9 cellular contexts compared by ENCODE assay signal in the genomic region with DNA sequence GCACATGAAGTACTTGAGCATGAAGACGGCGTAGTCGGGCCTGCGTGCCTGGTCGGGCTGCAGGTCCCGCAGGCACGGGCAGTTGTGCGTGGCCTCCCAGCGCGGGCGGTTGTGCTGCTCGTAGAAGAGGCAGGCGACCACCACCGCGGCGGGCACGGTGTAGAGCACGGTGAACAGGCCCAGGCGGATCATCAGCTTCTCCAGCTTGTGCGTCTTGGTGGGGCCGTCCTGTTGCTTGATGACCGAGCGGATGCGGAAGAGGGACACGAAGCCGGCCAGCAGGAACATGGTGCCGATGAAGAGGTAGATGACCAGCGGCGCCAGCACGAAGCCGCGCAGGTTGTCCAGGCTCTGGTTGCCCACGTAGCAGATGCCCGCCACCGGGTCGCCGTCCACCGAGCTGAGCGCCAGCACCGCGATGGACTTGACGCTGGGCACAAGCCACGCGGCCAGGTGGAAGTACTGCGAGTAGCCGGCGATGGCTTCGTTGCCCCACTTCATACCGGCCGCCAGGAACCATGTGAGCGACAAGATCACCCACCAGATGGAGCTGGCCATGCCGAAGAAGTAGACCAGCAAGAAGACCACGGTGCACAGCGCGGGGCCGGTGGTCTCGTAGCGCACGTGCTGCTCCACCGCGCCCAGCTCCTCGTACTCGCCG. TPM values are rescaled to one million over a fixed set of nuclear protein-coding genes. Genes with fewer than 3 reads are reported as not detected.
A peak's percentile ranks its signal among the peaks of the same experiment; 100 is the strongest.
DNase-seq lines count a peak whose midpoint lies in the region; ATAC-seq and TF ChIP-seq lines count a peak whose summit lies in the region.
"Had no signal": no experiment of that assay in that cellular context is flagged by ENCODE, and none has a peak within 500 bp of the region (broad histone marks: within the 10 kb centered on the region; RNA-seq: fewer than 3 reads in every experiment).

No MANE protein-coding gene starts in this region.

- intact Hi-C loops in psoas muscle (cut with DNase I), result loop anchor here (10.0 kb wide), 3 partner anchors 355 to 1245 kb away; no protein-coding TSS in a partner anchor

- ATAC-seq in psoas muscle (no peak), GM19455 (IDR thresholded peaks at IDR 0.05; ENCODE audit: unreplicated experiment) (no peak), HG02973 (IDR thresholded peaks at IDR 0.05; ENCODE audit: unreplicated experiment) (no peak)

- H3K27ac ChIP-seq in psoas muscle, result no peak overlapping the region

- H3K27me3 ChIP-seq in psoas muscle (ENCODE audit: insufficient read depth in 3 of 3, low read length in 2 of 3), result no peaks in the 10 kb centered on the region

- DNase-seq in D341Med (ENCODE audit: low spot score), result peak; percentile 59
- peak; percentile 33 for DNase-seq in fibroblast of villous mesenchyme (ENCODE audit: low read depth)
- peak; percentile 32 to 61 for DNase-seq in psoas muscle
- no peak for DNase-seq in iPS-NIHi11 (ENCODE audit: low spot score)
- DNase-seq in HuH-7.5 (ENCODE audit: low spot score), result no peak

- 15 to 27% (median 27%) methylated on average over 53 to 64 of the region's 64 CpGs for WGBS in psoas muscle, 3 donors

- peaks cover 0 to 6% of the 10 kb centered on the region in 2 donors for H3K36me3 ChIP-seq in psoas muscle (ENCODE audit: insufficient read depth in 1 of 2, low read depth in 1 of 2)

- peak overlapping the region; percentile 37 for H3K4me3 ChIP-seq in WI38 (ENCODE audit: low read depth, low read length)
- H3K4me3 ChIP-seq in fibroblast of villous mesenchyme (ENCODE audit: low read depth, low read length), result peak overlapping the region; percentile 65
- peak overlapping the region; percentile 71 for H3K4me3 ChIP-seq in psoas muscle

- no peaks in the 10 kb centered on the region for H3K9me3 ChIP-seq in psoas muscle

- peaks cover 5% of the 10 kb centered on the region for H3K4me1 ChIP-seq in psoas muscle

- TF ChIP-seq CTCF in WI38 (IDR thresholded peaks at IDR 0.05; ENCODE audit: low read depth, low read length), result no peak
- TF ChIP-seq CTCF in fibroblast of villous mesenchyme (IDR thresholded peaks at IDR 0.05; ENCODE audit: insufficient read depth, low read depth, low read length), result no peak
- no peak for TF ChIP-seq CTCF in psoas muscle (IDR thresholded peaks at IDR 0.05)

RNA-seq across cellular contexts. Expression of gene FZD8, which starts 2.3 kb away (rescaled TPM):
- total RNA-seq in fibroblast of villous mesenchyme (8.7 and 11.2 TPM in 2 replicates), psoas muscle (1 to 10 TPM; 4.1 to 6.1 (median 5.6) TPM)
- polyA plus RNA-seq in psoas muscle, result 1 to 10 TPM; 1.4 to 2.8 (median 2.3) TPM

RNA-seq across cellular contexts. Expression of gene GJD4, which starts 34.6 kb away (rescaled TPM):
- total RNA-seq in fibroblast of villous mesenchyme (not detected in 2 replicates), psoas muscle (not detected)
- under 1 TPM in 1 of 3 donors, not detected in 2; 0.03 TPM for polyA plus RNA-seq in psoas muscle
- total RNA-seq: dermis microvascular lymphatic vessel endothelial cell had no signal

Comparison
In these comparisons a context has a peak if more than half of its experiments do, and no peak if none do; other contexts are left out.
1. DNase-seq: peak in D341Med (single experiment), fibroblast of villous mesenchyme (single experiment) and psoas muscle (2 of 2); none in iPS-NIHi11 (single experiment) and HuH-7.5 (single experiment).
2. Peak in every context shown above with its lines, with median percentiles within 50 percentile points of each other: H3K4me3 ChIP-seq.